8 cellular contexts compared by ENCODE assay signal in the genomic region with DNA sequence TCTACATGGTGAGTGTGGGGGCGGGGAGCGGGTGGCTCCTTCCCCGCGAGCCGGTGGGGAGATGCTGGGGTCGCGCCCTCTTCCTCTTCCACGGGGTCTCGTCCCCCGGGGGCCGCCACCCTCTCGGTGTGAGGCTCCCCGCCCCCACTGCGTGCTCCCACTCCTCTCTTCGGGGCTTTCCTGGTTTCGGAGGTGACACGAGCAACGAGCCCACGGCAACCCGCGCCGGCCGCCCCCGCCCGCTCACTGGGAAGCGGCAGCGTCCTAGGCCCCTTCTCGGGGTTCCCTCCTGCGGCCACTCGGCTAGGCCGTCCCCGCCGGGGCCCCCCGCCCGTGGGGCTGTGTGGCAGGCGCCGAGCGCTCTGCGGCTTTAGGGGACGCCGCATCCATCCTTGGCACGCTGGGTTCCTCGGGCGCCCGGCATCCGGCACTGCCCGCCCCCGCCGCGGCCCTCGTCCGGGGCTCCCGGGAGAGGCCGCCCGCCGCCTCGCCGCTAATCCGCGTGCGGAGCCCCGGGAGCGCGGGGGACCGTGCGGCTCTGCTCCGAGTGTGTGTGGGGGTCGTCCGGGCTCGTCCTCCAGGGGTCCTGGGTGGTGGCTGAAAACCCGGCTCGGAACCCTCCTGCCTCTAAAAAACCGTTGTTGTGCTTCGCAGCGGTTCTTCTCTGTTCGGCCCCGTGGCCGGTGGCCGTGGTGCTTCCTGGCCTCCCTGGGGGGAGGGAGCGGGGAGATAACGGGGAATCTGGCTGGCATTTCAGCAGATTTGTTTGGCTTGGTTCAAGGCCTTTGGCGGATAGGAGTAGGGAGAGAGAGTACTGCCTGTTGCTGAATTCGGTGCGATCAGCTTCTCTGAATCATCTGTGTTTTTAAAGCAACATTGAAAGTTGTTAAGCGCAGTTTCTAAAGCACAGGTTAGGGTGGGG. TPM values are rescaled to one million over a fixed set of nuclear protein-coding genes. Genes with fewer than 3 reads are reported as not detected.
DNase-seq lines count a peak whose midpoint lies in the region; ATAC-seq and TF ChIP-seq lines count a peak whose summit lies in the region.

No MANE protein-coding gene starts in this region.

- 0 out of 2 replicates have a peak, but pooled peaks have one; percentile 15 for TF ChIP-seq CTCF in OCI-LY7 (conservative IDR thresholded peaks at IDR 0.05; ENCODE audit: low read length)
- no peak for TF ChIP-seq CTCF in fibroblast of pulmonary artery (IDR thresholded peaks at IDR 0.05; ENCODE audit: low read length, missing control alignments)

- peak overlapping the region; percentile 72 to 96 (median 94) for H3K27ac Mint-ChIP-seq in naive B cell

- H3K4me1 Mint-ChIP-seq in naive B cell: peaks cover 34 to 47% (median 42%) of the 10 kb centered on the region in 3 donors

- peak overlapping the region; percentile 81 for H3K4me3 ChIP-seq in OCI-LY7 (ENCODE audit: low read depth, low read length, poor library complexity, severe bottlenecking)
- H3K4me3 ChIP-seq in fibroblast of pulmonary artery (replicated peaks; ENCODE audit: low read depth, low read length): peak overlapping the region; percentile 73

- DNase-seq in A172 (ENCODE audit: low spot score) (peak; percentile 17), OCI-LY7 (ENCODE audit: low spot score) (peak; percentile 66), fibroblast of pulmonary artery (ENCODE audit: low read depth) (peak; percentile 70), naive B cell (no peak), superior temporal gyrus (ENCODE audit: extremely low spot score) (peak; percentile 49)
- DNase-seq in activated effector memory CD4-positive, alpha-beta T cell treated with Interleukin-2 at 50 U/mL for 16 hours: peak; percentile 47

- no peaks in the 10 kb centered on the region for H3K36me3 Mint-ChIP-seq in naive B cell

- no TSS peak for BruUV-seq in OCI-LY7 (replicated peaks; lab: Mats Ljungman, UMichigan)

- no peaks in the 10 kb centered on the region for H3K9me3 Mint-ChIP-seq in naive B cell

- peaks cover 15% of the 10 kb centered on the region for H3K4me1 ChIP-seq in OCI-LY7 (ENCODE audit: insufficient read depth, low read length, poor library complexity, severe bottlenecking)

- ATAC-seq in GM18861 (IDR thresholded peaks at IDR 0.05; ENCODE audit: unreplicated experiment): peak; percentile 8
- ATAC-seq in HG03066 (IDR thresholded peaks at IDR 0.05; ENCODE audit: low read depth, unreplicated experiment): peak; percentile 27
- ATAC-seq in naive B cell (ENCODE audit: low read depth in 2 of 2): peak; percentile 9 to 17

- peak overlapping the region; percentile 66 for H3K27ac ChIP-seq in OCI-LY7 (ENCODE audit: low read depth, low read length, poor library complexity, severe bottlenecking)

- no peaks in the 10 kb centered on the region for H3K9me3 ChIP-seq in OCI-LY7 (ENCODE audit: low read length)

- H3K4me2 ChIP-seq in OCI-LY7 (ENCODE audit: low read length): peak overlapping the region; percentile 97

- peaks cover 21% of the 10 kb centered on the region; the same call in 1 of the 2 replicates for H4K20me1 ChIP-seq in OCI-LY7 (ENCODE audit: insufficient read depth, low read length)

- intact Hi-C loops in OCI-LY7 (cut with micrococcal nuclease; ENCODE audit: unreplicated experiment): loop anchor here (1.0 to 5.0 kb wide), 5 partner anchors 48 to 414 kb away; partner anchors contain the start of genes MED6 and SIPA1L1

- H3K27me3 Mint-ChIP-seq in naive B cell: peaks cover 0 to 3% (median 0%) of the 10 kb centered on the region in 3 donors

- CTCF ChIA-PET in OCI-LY7 (lab: Charles Lee; ENCODE audit: unreplicated experiment): interaction anchor here (0.6 to 1.2 kb wide), 2 partner anchors 99 to 115 kb away, joined by 3 to 5 read pairs; partner anchors contain the start of gene MAP3K9

- POLR2A ChIA-PET in OCI-LY7 (lab: Charles Lee): interaction anchor here (0.7 kb wide), 1 partner anchor 9 kb away, joined by 3 read pairs; no protein-coding TSS in a partner anchor

- H3K36me3 ChIP-seq in OCI-LY7 (ENCODE audit: insufficient read depth, low read length): no peaks in the 10 kb centered on the region

- H3K79me2 ChIP-seq in OCI-LY7 (ENCODE audit: insufficient read depth, low read depth, low read length): peaks cover 45% of the 10 kb centered on the region

- H2AFZ ChIP-seq in OCI-LY7 (ENCODE audit: low read length): peak overlapping the region; percentile 46; the same call in 1 of the 2 replicates

- H3K9me2 ChIP-seq in OCI-LY7 (ENCODE audit: insufficient read depth, low read length): no peaks in the 10 kb centered on the region

- peak overlapping the region; percentile 90 to 100 (median 94) for H3K4me3 Mint-ChIP-seq in naive B cell

RNA-seq across cellular contexts. Expression of gene PCNX1, which starts 1.0 kb away (rescaled TPM):
- total RNA-seq in A172 (2014; rRNA removed; shearing (Covaris generic)): 11.8 and 12.9 TPM in 2 replicates
- total RNA-seq in OCI-LY7 (2014; rRNA removed; shearing (Covaris generic)): 27.7 and 33.8 TPM in 2 replicates
- total RNA-seq in OCI-LY7 (2022): 33.5 and 38.4 TPM in 2 replicates
- polyA plus RNA-seq in naive B cell (ENCODE audit: low read depth in 6 of 6): 10 to 100 TPM in 1 of 6 donors, 1 to 10 TPM in 5; 4.8 to 10.7 (median 7.5) TPM
